Comparison of ENCODE assay signal across 8 cellular contexts in the genomic region with DNA sequence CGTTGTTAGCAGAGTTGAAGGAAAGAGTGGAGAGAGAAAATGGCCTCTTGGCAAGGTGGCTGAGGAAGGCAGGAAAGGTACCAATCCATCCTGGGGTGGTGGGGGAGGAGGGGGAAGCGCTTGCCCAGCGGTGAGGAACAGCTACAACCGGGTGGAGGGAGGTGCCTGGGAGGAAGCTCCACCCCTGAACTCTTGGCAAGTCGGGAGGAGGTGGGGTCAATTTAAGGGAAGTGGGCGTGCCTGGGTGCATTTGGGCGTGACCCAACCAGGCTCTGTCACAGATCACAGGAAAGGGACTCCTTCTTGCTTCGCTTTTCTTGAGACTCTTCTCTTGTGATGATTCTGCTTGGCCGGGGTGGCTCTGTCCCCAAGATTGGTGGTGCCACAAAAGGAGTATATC. TPM values are rescaled to one million over a fixed set of nuclear protein-coding genes. Genes with fewer than 3 reads are reported as not detected.
A peak's percentile ranks its signal among the peaks of the same experiment; 100 is the strongest.
DNase-seq lines count a peak whose midpoint lies in the region; ATAC-seq, FAIRE-seq and TF ChIP-seq lines count a peak whose summit lies in the region.

No MANE protein-coding gene starts in this region.

- H3K79me2 ChIP-seq in H1 (ENCODE audit: control insufficient read depth in 1 of 2, insufficient read depth in 2 of 2, low read length in 2 of 2), result no peaks in the 10 kb centered on the region

- peak overlapping the region; percentile 88; the same call in 1 of the 2 replicates for H2AFZ ChIP-seq in H1 (ENCODE audit: low read length)

- no peak overlapping the region for H4K5ac ChIP-seq in H1 (ENCODE audit: insufficient read length, low read depth, low read length)

- H3K18ac ChIP-seq in H1 (ENCODE audit: extremely low read depth, low read length), result no peak overlapping the region

- TF ChIP-seq POLR2A in H1 (IDR thresholded peaks at IDR 0.05; ENCODE audit: control extremely low read depth in 1 of 2, low read depth in 2 of 2, low read length in 2 of 2), result no peak

- no peak overlapping the region for H3K14ac ChIP-seq in H1 (ENCODE audit: insufficient read length)

- ATAC-seq in HG02763 (IDR thresholded peaks at IDR 0.05; ENCODE audit: unreplicated experiment), result peak; percentile 94
- ATAC-seq in naive B cell (ENCODE audit: low read depth in 2 of 2), result peak; percentile 99 to 100

- peak overlapping the region; percentile 47 for H3K27ac Mint-ChIP-seq in activated CD4-positive, alpha-beta memory T cell treated with anti-CD3 and anti-CD28 coated beads for 36 hours
- peak overlapping the region; percentile 55 to 96 (median 92) for H3K27ac Mint-ChIP-seq in naive B cell

- peaks cover 0 to 2% of the 10 kb centered on the region in 2 experiments for H4K20me1 ChIP-seq in H1 (replicated peaks in 1 of 2; ENCODE audit: control insufficient read depth in 1 of 2, insufficient read depth in 2 of 2, low read length in 2 of 2)

- H2BK5ac ChIP-seq in H1 (ENCODE audit: low read depth, low read length), result no peak overlapping the region

- no peak overlapping the region for H3K4me3 Mint-ChIP-seq in activated CD4-positive, alpha-beta memory T cell treated with anti-CD3 and anti-CD28 coated beads for 36 hours
- peak overlapping the region in 7 of 8 donors; percentile 25 to 84 (median 67) for H3K4me3 Mint-ChIP-seq in naive B cell

- no peak overlapping the region for H3K23ac ChIP-seq in H1 (ENCODE audit: insufficient read length)

- DNase-seq in NCI-H146 (lab: John Stamatoyannopoulos, UW) (peak; percentile 4), NCI-H146 treated with DMSO at 0.1 percent for 48 hours (lab: John Stamatoyannopoulos, UW; ENCODE audit: unreplicated experiment) (no peak), NCI-H2029 treated with DMSO at 0.1 percent for 48 hours (lab: John Stamatoyannopoulos, UW) (peak; percentile 27), H1 (ENCODE audit: low read depth in 1 of 2, low spot score in 2 of 2) (peak; percentile 56 to 80), naive B cell (peak; percentile 83), stromal cell of bone marrow (ENCODE audit: low read depth) (peak; percentile 41)
- peak; percentile 89 for DNase-seq in activated CD4-positive, alpha-beta memory T cell treated with anti-CD3 and anti-CD28 coated beads for 36 hours

- no peak overlapping the region for H3K9ac ChIP-seq in H1 (replicated peaks in 1 of 4; ENCODE audit: extremely low read depth in 1 of 4, low read depth in 3 of 4, low read length in 3 of 4)

- H4K91ac ChIP-seq in H1 (replicated peaks; ENCODE audit: insufficient read length, low read length), result no peak overlapping the region

- H2BK15ac ChIP-seq in H1 (ENCODE audit: low read length), result no peak overlapping the region

- no peaks in the 10 kb centered on the region for H3K79me1 ChIP-seq in H1 (ENCODE audit: low read depth, low read length)

- peak; percentile 84 for FAIRE-seq in H1 (lab: Jason Lieb, UNC)

- H2BK120ac ChIP-seq in H1 (replicated peaks; ENCODE audit: low read depth, low read length), result no peak overlapping the region

- no peak for TF ChIP-seq RAD21 in H1 (IDR thresholded peaks at IDR 0.05 in 1 of 2, conservative IDR thresholded peaks at IDR 0.05 in 1 of 2; ENCODE audit: low read depth in 2 of 2, low read length in 2 of 2)

- no peaks in the 10 kb centered on the region for H3K27me3 ChIP-seq in H1 (replicated peaks in 1 of 4; ENCODE audit: control insufficient read depth in 3 of 4, extremely low read depth in 1 of 4, insufficient read depth in 3 of 4, low read length in 3 of 4)

- TF ChIP-seq CTCF in H1 (IDR thresholded peaks at IDR 0.05; ENCODE audit: control extremely low read depth in 1 of 3, insufficient read depth in 1 of 3, low read depth in 1 of 3, low read length in 3 of 3), result no peak

- peaks cover 0 to 5% (median 1%) of the 10 kb centered on the region in 4 experiments; a peak in 3 of 7 replicates for H3K4me1 ChIP-seq in H1 (replicated peaks in 1 of 4; ENCODE audit: control insufficient read depth in 3 of 4, insufficient read depth in 4 of 4, low read length in 3 of 4)

- CTCF ChIA-PET in activated CD4-positive, alpha-beta memory T cell treated with anti-CD3 and anti-CD28 coated beads for 36 hours (lab: Charles Lee), result interaction anchor here (0.9 to 3.2 kb wide), 2 partner anchors 37 to 98 kb away, joined by 4 to 20 read pairs; no protein-coding TSS in a partner anchor
- CTCF ChIA-PET in H1 (lab: Charles Lee; ENCODE audit: partially characterized antibody), result interaction anchor here (0.6 to 6.6 kb wide), 12 partner anchors 10 to 99 kb away, joined by 3 to 77 read pairs (median 6); no protein-coding TSS in a partner anchor

- peaks cover 4% of the 10 kb centered on the region for H3K36me3 Mint-ChIP-seq in activated CD4-positive, alpha-beta memory T cell treated with anti-CD3 and anti-CD28 coated beads for 36 hours
- H3K36me3 Mint-ChIP-seq in naive B cell, result peaks cover 0 to 5% of the 10 kb centered on the region in 2 donors

- no peak overlapping the region for H2BK20ac ChIP-seq in H1 (ENCODE audit: low read length)

- peaks cover 0 to 5% (median 2%) of the 10 kb centered on the region in 4 experiments; a peak in 4 of 8 replicates for H3K36me3 ChIP-seq in H1 (ENCODE audit: control insufficient read depth in 2 of 4, insufficient read depth in 4 of 4, low read length in 3 of 4)

- no peaks in the 10 kb centered on the region for H3K9me3 ChIP-seq in H1 (ENCODE audit: insufficient read depth in 2 of 2, low read depth in 1 of 2, low read length in 1 of 2)

- no peak overlapping the region for H2BK12ac ChIP-seq in H1 (ENCODE audit: low read depth, low read length)

- H3K4me3 ChIP-seq in H1 (ENCODE audit: extremely low read depth in 1 of 4, insufficient read depth in 2 of 4, low read depth in 3 of 4, low read length in 4 of 4), result no peak overlapping the region

- intact Hi-C loops in activated CD4-positive, alpha-beta memory T cell treated with anti-CD3 and anti-CD28 coated beads for 36 hours (cut with micrococcal nuclease), result loop anchor here (1.0 kb wide), 2 partner anchors 42 to 93 kb away; a partner anchor contains a TSS

- no peaks in the 10 kb centered on the region for H3K9me3 Mint-ChIP-seq in activated CD4-positive, alpha-beta memory T cell treated with anti-CD3 and anti-CD28 coated beads for 36 hours
- peaks cover 0 to 3% (median 0%) of the 10 kb centered on the region in 7 donors for H3K9me3 Mint-ChIP-seq in naive B cell

- no peak for TF ChIP-seq EP300 in H1 (IDR thresholded peaks at IDR 0.05; ENCODE audit: borderline replicate concordance in 1 of 2, low read depth in 2 of 2, low read length in 2 of 2)

- H3K4me1 Mint-ChIP-seq in activated CD4-positive, alpha-beta memory T cell treated with anti-CD3 and anti-CD28 coated beads for 36 hours (ENCODE audit: low read depth), result peaks cover 10% of the 10 kb centered on the region
- H3K4me1 Mint-ChIP-seq in naive B cell, result peaks cover 15 to 25% (median 15%) of the 10 kb centered on the region in 3 donors

- 25% methylated on average over 6 of the region's 9 CpGs; no CpG with 5 or more reads in 1 of the 2 experiments for WGBS in H1 (ENCODE audit: extremely low coverage in 1 of 2, insufficient coverage in 1 of 2, insufficient read length in 1 of 2, insufficient replicate concordance in 2 of 2, low coverage in 1 of 2, low lambda C conversion rate in 2 of 2, missing lambda C conversion rate in 1 of 2), 2 experiments

- peak overlapping the region; percentile 21 to 47 for H3K4me2 ChIP-seq in H1 (ENCODE audit: insufficient read depth in 1 of 2, low read depth in 2 of 2, low read length in 2 of 2)

- POLR2A ChIA-PET in activated CD4-positive, alpha-beta memory T cell treated with anti-CD3 and anti-CD28 coated beads for 36 hours (lab: Charles Lee), result interaction anchor here (0.6 kb wide), 1 partner anchor 96 kb away, joined by 3 read pairs; no protein-coding TSS in a partner anchor
- POLR2A ChIA-PET in H1 (lab: Charles Lee; ENCODE audit: partially characterized antibody), result no interaction called here

- H2AK5ac ChIP-seq in H1 (ENCODE audit: low read depth, low read length), result no peak overlapping the region

- no peaks in the 10 kb centered on the region for H3K27me3 Mint-ChIP-seq in activated CD4-positive, alpha-beta memory T cell treated with anti-CD3 and anti-CD28 coated beads for 36 hours
- no peaks in the 10 kb centered on the region for H3K27me3 Mint-ChIP-seq in naive B cell

- no peak overlapping the region for H3K56ac ChIP-seq in H1 (replicated peaks; ENCODE audit: insufficient read length, low read depth, low read length)

- no peak overlapping the region for H3K4ac ChIP-seq in H1 (replicated peaks; ENCODE audit: insufficient read length, low read depth, low read length)

- H3K23me2 ChIP-seq in H1 (ENCODE audit: low read depth, low read length), result no peaks in the 10 kb centered on the region

- H4K8ac ChIP-seq in H1 (ENCODE audit: extremely low read depth, insufficient read depth, low read length), result no peak overlapping the region

- H3K27ac ChIP-seq in H1 (ENCODE audit: low read depth, low read length), result no peak overlapping the region

TF ChIP-seq in H1, 55 proteins besides CTCF, POLR2A, EP300 and RAD21:
- TF ChIP-seq SRF (IDR thresholded peaks at IDR 0.05; ENCODE audit: low read depth, low read length) (no peak), YY1 (IDR thresholded peaks at IDR 0.05; ENCODE audit: low read depth, low read length) (0 out of 2 replicates have a peak, but pooled peaks have one; percentile 27)

RNA-seq across cellular contexts. Expression of a gene that starts 41.7 kb away (rescaled TPM):
- 10 to 100 TPM in 1 of 2 experiments, 1 to 10 TPM in 1; 9.2 to 10.5 TPM for total RNA-seq in activated CD4-positive, alpha-beta memory T cell treated with anti-CD3 and anti-CD28 coated beads for 36 hours
- 6.2 and 9.0 TPM in 2 replicates for total RNA-seq in H1 (2021; fragmentation: NEBNext Ultra II Directional; extraction: Animal tissue kit (Norgen Biotek cat#: 25700))
- polyA plus RNA-seq in H1 (2011; rRNA removed), result 1.4 and 1.9 TPM in 2 replicates
- 0.72 TPM for polyA plus RNA-seq in H1 (2011; cell fraction: cytosol; rRNA removed)
- 2.2 TPM for polyA plus RNA-seq in H1 (2011; cell fraction: nucleus; rRNA removed)
- 4.8 to 6.0 TPM (median 5.2 TPM) in 4 replicates for polyA plus RNA-seq in H1 (2012, experiment 1 of 2)
- 4.5 TPM for polyA plus RNA-seq in H1 (2012, experiment 2 of 2)
- polyA plus RNA-seq in H1 (2013, experiment 1 of 2), result 1.8 TPM
- polyA plus RNA-seq in H1 (2013, experiment 2 of 2), result 1.8 TPM
- 1.7 and 1.9 TPM in 2 replicates for polyA minus RNA-seq in H1 (2011; rRNA and poly(A)+ RNA removed)
- 3.3 TPM for polyA minus RNA-seq in H1 (2011; cell fraction: cytosol; rRNA and poly(A)+ RNA removed)
- polyA minus RNA-seq in H1 (2011; cell fraction: nucleus; rRNA and poly(A)+ RNA removed), result 2.1 TPM
- polyA plus RNA-seq in naive B cell (ENCODE audit: low read depth in 6 of 6), result 1 to 10 TPM in 2 of 6 donors, under 1 TPM in 3, not detected in 1; 0.31 to 2.1 (median 0.70) TPM
